In genomic region chr4:102789317-102789717, GRCh38 we compare ENCODE assay signal across 8 cellular contexts. TPM values are rescaled to one million over a fixed set of nuclear protein-coding genes. Genes with fewer than 3 reads are reported as not detected.
DNase-seq lines count a peak whose midpoint lies in the region; ATAC-seq and TF ChIP-seq lines count a peak whose summit lies in the region.

No MANE protein-coding gene starts in this region.

- WGBS in thyroid gland, 2 donors: 85 to 91% methylated on average over 3 of the region's 3 CpGs

- intact Hi-C loops in Calu3 (cut with micrococcal nuclease; ENCODE audit: unreplicated experiment) (loop anchor here (10.0 kb wide), 1 partner anchor 165 kb away; no protein-coding TSS in a partner anchor), HCT116 (cut with micrococcal nuclease) (no loop called here), thyroid gland (cut with DNase I) (no loop called here)

- no peaks in the 10 kb centered on the region for H3K79me2 ChIP-seq in HCT116 (ENCODE audit: insufficient read depth, low read length)

- H3K4me3 ChIP-seq in HCT116 (replicated peaks in 1 of 2; ENCODE audit: low read depth in 1 of 2, low read length in 2 of 2) (no peak overlapping the region), thyroid gland (replicated peaks in 1 of 3) (no peak overlapping the region), coronary artery (no peak overlapping the region)

- H3K27me3 Mint-ChIP-seq in Calu3 (ENCODE audit: unreplicated experiment): no peaks in the 10 kb centered on the region
- no peaks in the 10 kb centered on the region for H3K27me3 Mint-ChIP-seq in activated T-helper 17 cell treated with anti-CD3 and anti-CD28 coated beads, Interleukin-2, amount 50 U/mL, for 72 hours

- H2AFZ ChIP-seq in HCT116 (ENCODE audit: low read depth, low read length, poor library complexity, severe bottlenecking): no peak overlapping the region

- no peaks in the 10 kb centered on the region for H3K4me1 Mint-ChIP-seq in Calu3 (ENCODE audit: low read depth, unreplicated experiment)
- peaks cover 27% of the 10 kb centered on the region for H3K4me1 Mint-ChIP-seq in activated T-helper 17 cell treated with anti-CD3 and anti-CD28 coated beads, Interleukin-2, amount 50 U/mL, for 72 hours

- CTCF ChIA-PET in Calu3 (lab: Charles Lee) (no interaction called here), HCT116 (lab: Charles Lee) (no interaction called here)

- RAD21 ChIA-PET in HCT116 (lab: Charles Lee; ENCODE audit: low non-redundant PET in 1 of 2, low total read pairs in 2 of 2, uncharacterized antibody in 2 of 2, unreplicated experiment in 2 of 2): no interaction called here

- H3K4me3 Mint-ChIP-seq in Calu3 (ENCODE audit: low read depth, unreplicated experiment): no peak overlapping the region
- peak overlapping the region; percentile 36 for H3K4me3 Mint-ChIP-seq in activated T-helper 17 cell treated with anti-CD3 and anti-CD28 coated beads, Interleukin-2, amount 50 U/mL, for 72 hours

- no peak overlapping the region for H3K27ac ChIP-seq in HCT116 (ENCODE audit: low read depth, low read length)
- H3K27ac ChIP-seq in thyroid gland: no peak overlapping the region
- no peak overlapping the region for H3K27ac ChIP-seq in coronary artery

- no peak for TF ChIP-seq RAD21 in HCT116 (IDR thresholded peaks at IDR 0.05; ENCODE audit: low read depth)

- DNase-seq in Calu3 (no peak), HCT116 (ENCODE audit: low read depth, low spot score) (no peak), glomerular visceral epithelial cell (ENCODE audit: extremely low spot score) (peak; percentile 50), thyroid gland (no peak), coronary artery (ENCODE audit: low spot score) (no peak)
- no peak for DNase-seq in stimulated activated CD4-positive, alpha-beta T cell treated with anti-CD3 and anti-CD28 coated beads, Interleukin-2, amount 100 ng/mL, for 24 hours

- H3K9me3 Mint-ChIP-seq in Calu3 (ENCODE audit: low read depth, unreplicated experiment): no peaks in the 10 kb centered on the region
- no peaks in the 10 kb centered on the region for H3K9me3 Mint-ChIP-seq in activated T-helper 17 cell treated with anti-CD3 and anti-CD28 coated beads, Interleukin-2, amount 50 U/mL, for 72 hours

- peaks cover 30% of the 10 kb centered on the region for H3K36me3 Mint-ChIP-seq in Calu3 (ENCODE audit: insufficient read depth, unreplicated experiment)
- no peaks in the 10 kb centered on the region for H3K36me3 Mint-ChIP-seq in activated T-helper 17 cell treated with anti-CD3 and anti-CD28 coated beads, Interleukin-2, amount 50 U/mL, for 72 hours (ENCODE audit: low read depth)

- H4K20me1 ChIP-seq in HCT116 (ENCODE audit: insufficient read depth): peaks cover 7% of the 10 kb centered on the region; the same call in 1 of the 2 replicates

- no peaks in the 10 kb centered on the region for H3K36me3 ChIP-seq in HCT116 (ENCODE audit: control insufficient read depth in 1 of 2, insufficient read depth in 2 of 2, low read length in 2 of 2)
- no peaks in the 10 kb centered on the region for H3K36me3 ChIP-seq in thyroid gland

- H3K27me3 ChIP-seq in HCT116 (ENCODE audit: insufficient read depth, low read length) (no peaks in the 10 kb centered on the region), thyroid gland (no peaks in the 10 kb centered on the region)

- H3K9me2 ChIP-seq in HCT116 (ENCODE audit: insufficient read depth): no peaks in the 10 kb centered on the region

- TF ChIP-seq POLR2A in HCT116 (IDR thresholded peaks at IDR 0.05; ENCODE audit: borderline replicate concordance, extremely low read depth, insufficient read depth, insufficient read length): no peak
- no peak for TF ChIP-seq POLR2A in thyroid gland (IDR thresholded peaks at IDR 0.05)

- H3K9ac ChIP-seq in HCT116 (ENCODE audit: low read length): no peak overlapping the region

- no peak overlapping the region for H3K27ac Mint-ChIP-seq in Calu3 (ENCODE audit: unreplicated experiment)
- H3K27ac Mint-ChIP-seq in activated T-helper 17 cell treated with anti-CD3 and anti-CD28 coated beads, Interleukin-2, amount 50 U/mL, for 72 hours: peak overlapping the region; percentile 83

- ATAC-seq in HCT116: peak; percentile 16; the same call in 1 of the 2 replicates
- ATAC-seq in activated T-helper 17 cell treated with anti-CD3 and anti-CD28 coated beads, Interleukin-2, amount 50 U/mL, for 72 hours (replicated peaks): peak; percentile 80
- ATAC-seq in HG03159 (IDR thresholded peaks at IDR 0.05; ENCODE audit: unreplicated experiment): no peak

- TF ChIP-seq CTCF in Calu3 (IDR thresholded peaks at IDR 0.05; ENCODE audit: unreplicated experiment) (no peak), HCT116 (IDR thresholded peaks at IDR 0.05 in 2 of 3, conservative IDR thresholded peaks at IDR 0.05 in 1 of 3; ENCODE audit: borderline replicate concordance in 1 of 3, insufficient read depth in 1 of 3, low read depth in 2 of 3, low read length in 2 of 3) (no peak), thyroid gland (IDR thresholded peaks at IDR 0.05) (no peak), coronary artery (IDR thresholded peaks at IDR 0.05) (no peak)

- POLR2A ChIA-PET in HCT116 (lab: Charles Lee): no interaction called here

- H3K9me3 ChIP-seq in HCT116 (ENCODE audit: control insufficient read depth in 1 of 2, insufficient read depth in 1 of 2, low read depth in 1 of 2, low read length in 2 of 2) (no peaks in the 10 kb centered on the region), thyroid gland (no peaks in the 10 kb centered on the region)

- BruUV-seq in Calu3 (replicated peaks; lab: Mats Ljungman, UMichigan): TSS peak; percentile 10
- no TSS peak for BruUV-seq in HCT116 (replicated peaks; lab: Mats Ljungman, UMichigan)

- no peak overlapping the region for H3K4me2 ChIP-seq in HCT116 (ENCODE audit: low read length)

- H3K4me1 ChIP-seq in HCT116 (ENCODE audit: control insufficient read depth in 1 of 2, insufficient read depth in 2 of 2, low read length in 2 of 2) (no peaks in the 10 kb centered on the region), thyroid gland (no peaks in the 10 kb centered on the region)

TF ChIP-seq in HCT116, 20 proteins besides CTCF, POLR2A, EP300 and RAD21 (continues in another document):
- TF ChIP-seq POLR2AphosphoS5 (IDR thresholded peaks at IDR 0.05; ENCODE audit: low read depth, low read length) (no peak), CBX3 (IDR thresholded peaks at IDR 0.05; ENCODE audit: low read depth) (no peak), CEBPB (IDR thresholded peaks at IDR 0.05; ENCODE audit: low read depth) (no peak), EZH2 (IDR thresholded peaks at IDR 0.05) (no peak), EGR1 (IDR thresholded peaks at IDR 0.05; ENCODE audit: low read depth) (no peak), JUND (IDR thresholded peaks at IDR 0.05) (no peak), ZFX (IDR thresholded peaks at IDR 0.05) (no peak), MAX (IDR thresholded peaks at IDR 0.05) (no peak), ATF3 (IDR thresholded peaks at IDR 0.05) (no peak), YY1 (IDR thresholded peaks at IDR 0.05; ENCODE audit: extremely low read depth, insufficient replicate concordance, low read depth, low read length) (no peak), ZNF274 (IDR thresholded peaks at IDR 0.05; ENCODE audit: low read depth, low read length) (no peak), TCF7L2 (IDR thresholded peaks at IDR 0.05; ENCODE audit: borderline replicate concordance, extremely low read depth, insufficient read depth, insufficient read length) (no peak), REST (IDR thresholded peaks at IDR 0.05; ENCODE audit: low read depth) (no peak), EZH2phosphoT487 (IDR thresholded peaks at IDR 0.05; ENCODE audit: borderline replicate concordance) (no peak), SIN3A (IDR thresholded peaks at IDR 0.05; ENCODE audit: low read depth) (no peak)

RNA-seq across cellular contexts. Expression of gene MANBA, which starts 28.5 kb away (rescaled TPM):
- total RNA-seq in Calu3 (2022) (11.7 and 13.6 TPM in 2 replicates), HCT116 (2021; ENCODE audit: unreplicated experiment) (21.3 TPM), thyroid gland (10 to 100 TPM; 41.3 to 53.4 (median 45.5) TPM)
- 14.5 and 18.7 TPM in 2 replicates for polyA plus RNA-seq in HCT116 (2012)
- 10 to 100 TPM in 1 of 2 donors, 1 to 10 TPM in 1; 10.0 to 13.6 TPM for total RNA-seq in activated T-helper 17 cell treated with anti-CD3 and anti-CD28 coated beads, Interleukin-2, amount 50 U/mL, for 72 hours

RNA-seq across cellular contexts. Expression of gene UBE2D3, which starts 38.0 kb away (rescaled TPM):
- total RNA-seq in Calu3 (2022) (235 and 243 TPM in 2 replicates), HCT116 (2021; ENCODE audit: unreplicated experiment) (302 TPM), thyroid gland (100 to 1,000 TPM; 379 to 633 (median 495) TPM)
- polyA plus RNA-seq in HCT116 (2012): 216 and 273 TPM in 2 replicates
- total RNA-seq in activated T-helper 17 cell treated with anti-CD3 and anti-CD28 coated beads, Interleukin-2, amount 50 U/mL, for 72 hours: 100 to 1,000 TPM; 403 to 450 TPM
